ENCODE assay signal across 10 cellular contexts in genomic region chr12:30457621-30458289, GRCh38.
DNase-seq lines count a peak whose midpoint lies in the region; ATAC-seq, FAIRE-seq and TF ChIP-seq lines count a peak whose summit lies in the region.
"Had no signal": no experiment of that assay in that cellular context is flagged by ENCODE, and none has a peak within 500 bp of the region (broad histone marks: within the 10 kb centered on the region; RNA-seq: fewer than 3 reads in every experiment).

No MANE protein-coding gene starts in this region.

- no peak overlapping the region for H2AFZ ChIP-seq in endothelial cell of umbilical vein (ENCODE audit: low read depth, low read length)

- ATAC-seq in GM21825 (IDR thresholded peaks at IDR 0.05; ENCODE audit: unreplicated experiment) (no peak), GM21619 (IDR thresholded peaks at IDR 0.05; ENCODE audit: unreplicated experiment) (no peak)
- ATAC-seq: stimulated activated naive CD8-positive, alpha-beta T cell treated with anti-CD3 and anti-CD28 coated beads, Interleukin-15, Interleukin-2, amounts not matched to agents 100 U/mL and 50 U/mL, for 24 hours had no signal

- H3K9me3 ChIP-seq in endothelial cell of umbilical vein (replicated peaks; ENCODE audit: control insufficient read depth, insufficient read depth, low read length) (no peaks in the 10 kb centered on the region), testis (no peaks in the 10 kb centered on the region)

- H3K4me3 ChIP-seq in endothelial cell of umbilical vein (replicated peaks in 1 of 3; ENCODE audit: insufficient read depth in 1 of 3, low read depth in 1 of 3, low read length in 3 of 3) (no peak overlapping the region), testis (no peak overlapping the region)

- intact Hi-C loops in endothelial cell of umbilical vein (cut with micrococcal nuclease), result loop anchor here (5.0 to 10.0 kb wide), 2 partner anchors 337 to 905 kb away; no protein-coding TSS in a partner anchor
- intact Hi-C loops in testis (cut with DNase I; ENCODE audit: low total_unique reads), result no loop called here

- no peaks in the 10 kb centered on the region for H3K36me3 ChIP-seq in endothelial cell of umbilical vein (ENCODE audit: control insufficient read depth in 2 of 2, extremely low read depth in 1 of 2, insufficient read depth in 2 of 2, low read length in 2 of 2)
- H3K36me3 ChIP-seq in testis (ENCODE audit: low read depth, missing control alignments), result no peaks in the 10 kb centered on the region

- no peak overlapping the region for H3K4me2 ChIP-seq in endothelial cell of umbilical vein (ENCODE audit: insufficient read depth, low read length)

- no peaks in the 10 kb centered on the region for H3K4me1 ChIP-seq in endothelial cell of umbilical vein (ENCODE audit: control insufficient read depth, extremely low read depth, insufficient read depth, low read length)
- no peaks in the 10 kb centered on the region for H3K4me1 ChIP-seq in testis

- CTCF ChIA-PET in endothelial cell of umbilical vein (lab: Charles Lee), result interaction anchor here (0.6 to 1.8 kb wide), 16 partner anchors 8 to 941 kb away, joined by 3 to 9 read pairs (median 4); no protein-coding TSS in a partner anchor

- dilution Hi-C loops in endothelial cell of umbilical vein (cut with MboI; ENCODE audit: extremely low pct_ligation_motif_present, low sequenced_read_pairs), result no loop called here

- POLR2A ChIA-PET in endothelial cell of umbilical vein (lab: Charles Lee), result no interaction called here

- H3K27ac ChIP-seq in endothelial cell of umbilical vein (ENCODE audit: insufficient read depth, low read depth, low read length) (no peak overlapping the region), testis (no peak overlapping the region)

- no peaks in the 10 kb centered on the region for H4K20me1 ChIP-seq in endothelial cell of umbilical vein (replicated peaks; ENCODE audit: control insufficient read depth, extremely low read depth, insufficient read depth, low read length)

- TF ChIP-seq CTCF in endothelial cell of umbilical vein (IDR thresholded peaks at IDR 0.05; ENCODE audit: extremely low read depth in 1 of 2, insufficient read depth in 1 of 2, low read depth in 1 of 2, low read length in 2 of 2) (peak; percentile 23 to 35), testis (IDR thresholded peaks at IDR 0.05) (peak in 1 of 3 experiments; percentile 26)

- BruUV-seq in endothelial cell of umbilical vein (replicated peaks; lab: Mats Ljungman, UMichigan), result no TSS peak

- no peaks in the 10 kb centered on the region for H3K9me1 ChIP-seq in endothelial cell of umbilical vein (replicated peaks; ENCODE audit: control insufficient read depth, extremely low read depth, insufficient read depth, low read length)

- no peaks in the 10 kb centered on the region for H3K27me3 ChIP-seq in endothelial cell of umbilical vein (ENCODE audit: control insufficient read depth in 2 of 2, insufficient read depth in 2 of 2, low read length in 2 of 2)
- no peaks in the 10 kb centered on the region for H3K27me3 ChIP-seq in testis

- peak; percentile 73 for FAIRE-seq in endothelial cell of umbilical vein (lab: Jason Lieb, UNC)

- TF ChIP-seq POLR2A in endothelial cell of umbilical vein (IDR thresholded peaks at IDR 0.05; ENCODE audit: low read depth, low read length) (no peak), testis (IDR thresholded peaks at IDR 0.05) (no peak)

- WGBS in testis, 2 donors, result 45 to 58% methylated on average over 3 of the region's 3 CpGs

- no peaks in the 10 kb centered on the region for H3K79me2 ChIP-seq in endothelial cell of umbilical vein (ENCODE audit: control insufficient read depth, insufficient read depth, low read length)

- DNase-seq in DMS53 treated with DMSO at 0.1 percent for 48 hours (lab: John Stamatoyannopoulos, UW; ENCODE audit: unreplicated experiment) (peak; percentile 99), NCI-H1694 treated with DMSO at 0.1 percent for 48 hours (lab: John Stamatoyannopoulos, UW) (peak; percentile 50), endothelial cell of umbilical vein (ENCODE audit: low read depth, low spot score) (peak; percentile 75), non-pigmented ciliary epithelial cell (ENCODE audit: low read depth) (peak; percentile 75), germinal center (ENCODE audit: low spot score) (no peak), testis (no peak)
- DNase-seq: stimulated activated naive CD8-positive, alpha-beta T cell treated with anti-CD3 and anti-CD28 coated beads, Interleukin-15, Interleukin-2, amounts not matched to agents 100 U/mL and 50 U/mL, for 24 hours; T-helper 2 cell had no signal

- no peak overlapping the region for H3K9ac ChIP-seq in endothelial cell of umbilical vein (replicated peaks; ENCODE audit: extremely low read depth, insufficient read depth, low read length)

TF ChIP-seq in endothelial cell of umbilical vein, 7 proteins besides CTCF, POLR2A, EP300 and RAD21:
- TF ChIP-seq FOS (IDR thresholded peaks at IDR 0.05; ENCODE audit: borderline replicate concordance, insufficient read depth, low read length) (peak; percentile 76), POLR2AphosphoS5 (IDR thresholded peaks at IDR 0.05; ENCODE audit: insufficient read depth, low read depth, low read length) (no peak), MYC (IDR thresholded peaks at IDR 0.05; ENCODE audit: low read depth, low read length) (no peak), MAX (IDR thresholded peaks at IDR 0.05; ENCODE audit: insufficient read depth, insufficient read length) (no peak), GATA2 (IDR thresholded peaks at IDR 0.05; ENCODE audit: insufficient read depth, insufficient read length, low read depth, low read length) (no peak), EZH2 (IDR thresholded peaks at IDR 0.05; ENCODE audit: borderline replicate concordance, low read depth, low read length, severe bottlenecking) (no peak), JUN (IDR thresholded peaks at IDR 0.05; ENCODE audit: borderline replicate concordance, insufficient read depth, insufficient read length, low read depth) (peak; percentile 86)

Comparison
In these comparisons a context has a peak if more than half of its experiments do, and no peak if none do; other contexts are left out.
1. DNase-seq: peak in DMS53 treated with DMSO at 0.1 percent for 48 hours (single experiment), NCI-H1694 treated with DMSO at 0.1 percent for 48 hours (single experiment), endothelial cell of umbilical vein (single experiment) and non-pigmented ciliary epithelial cell (single experiment); none in germinal center (single experiment) and testis (single experiment).